In the genomic region with DNA sequence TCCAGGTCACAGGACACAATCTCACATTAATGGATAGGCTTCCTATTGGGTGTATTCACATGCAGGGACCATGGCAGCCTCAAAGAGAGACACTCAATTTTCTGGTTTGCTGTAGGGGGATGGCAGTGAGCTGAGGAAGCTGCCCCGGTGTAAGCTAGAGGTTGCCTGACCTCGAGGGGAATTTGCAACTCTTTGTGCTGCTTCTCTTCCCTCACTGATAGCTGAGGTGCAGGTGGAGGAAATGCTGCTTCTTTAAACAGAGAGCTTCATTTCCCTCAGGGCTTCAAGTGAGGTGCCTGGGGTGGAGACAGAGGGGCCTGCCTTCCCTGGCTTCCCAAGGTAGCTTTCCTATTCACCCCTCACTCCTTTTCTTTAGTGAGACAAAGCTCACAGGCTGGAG, we compare ENCODE assay signal across 17 cellular contexts.
DNase-seq lines count a peak whose midpoint lies in the region; ATAC-seq lines count a peak whose summit lies in the region.
"Had no signal": no experiment of that assay in that cellular context is flagged by ENCODE, and none has a peak within 500 bp of the region (broad histone marks: within the 10 kb centered on the region; RNA-seq: fewer than 3 reads in every experiment).

No MANE protein-coding gene starts in this region.

- ATAC-seq in stimulated activated memory B cell treated with anti-CD40 and anti-IgM and Interleukin-4, amounts not matched to agents 10 μg/mL and 1 μg/mL and 100 μg/mL, for 72 hours, result peak; percentile 64
- no peak for ATAC-seq in HG02973 (IDR thresholded peaks at IDR 0.05; ENCODE audit: unreplicated experiment)

- intact Hi-C loops in activated CD4-positive, alpha-beta T cell treated with anti-CD3 and anti-CD28 coated beads, Interleukin-2, amount 10 ng/mL, durations not matched to agents 24 days and 14 days (cut with micrococcal nuclease), result no loop called here

- H3K27ac Mint-ChIP-seq in activated CD4-positive, alpha-beta T cell treated with anti-CD3 and anti-CD28 coated beads, Interleukin-2, amount 10 ng/mL, durations not matched to agents 24 days and 14 days, result no peak overlapping the region
- peak overlapping the region; percentile 71 for H3K27ac Mint-ChIP-seq in stimulated activated memory B cell treated with anti-CD40 and anti-IgM and Interleukin-4, amounts not matched to agents 10 μg/mL and 1 μg/mL and 100 μg/mL, for 72 hours
- H3K27ac Mint-ChIP-seq: H9 had no signal

- no peak overlapping the region for H3K4me3 ChIP-seq in Jurkat, Clone E6-1 (ENCODE audit: low read length)

- peaks cover 5% of the 10 kb centered on the region for H3K36me3 Mint-ChIP-seq in activated CD4-positive, alpha-beta T cell treated with anti-CD3 and anti-CD28 coated beads, Interleukin-2, amount 10 ng/mL, durations not matched to agents 24 days and 14 days (ENCODE audit: low read depth)
- peaks cover 13% of the 10 kb centered on the region for H3K36me3 Mint-ChIP-seq in stimulated activated memory B cell treated with anti-CD40 and anti-IgM and Interleukin-4, amounts not matched to agents 10 μg/mL and 1 μg/mL and 100 μg/mL, for 72 hours

- no peak overlapping the region for H3K4me3 Mint-ChIP-seq in activated CD4-positive, alpha-beta T cell treated with anti-CD3 and anti-CD28 coated beads, Interleukin-2, amount 10 ng/mL, durations not matched to agents 24 days and 14 days
- H3K4me3 Mint-ChIP-seq in stimulated activated memory B cell treated with anti-CD40 and anti-IgM and Interleukin-4, amounts not matched to agents 10 μg/mL and 1 μg/mL and 100 μg/mL, for 72 hours, result no peak overlapping the region
- H3K4me3 Mint-ChIP-seq: H9 had no signal

- peak; percentile 70 for DNase-seq in activated CD4-positive, alpha-beta T cell treated with anti-CD3 and anti-CD28 coated beads, Interleukin-2, amount 10 ng/mL, durations not matched to agents 24 days and 14 days
- DNase-seq in activated CD4-positive, alpha-beta T cell treated with anti-CD3 and anti-CD28 coated beads for 48 hours, result no peak
- peak; percentile 67 for DNase-seq in Jurkat, Clone E6-1 (ENCODE audit: low read depth, low spot score)
- DNase-seq in ecto neural progenitor cell (ENCODE audit: low spot score), result peak; percentile 23
- DNase-seq in DMS153 (lab: John Stamatoyannopoulos, UW), result no peak
- no peak for DNase-seq in activated gamma-delta T cell treated with Interleukin-2 at 50 U/mL for 16 hours
- DNase-seq: COR-L47, IMR-90, NCI-H1105 treated with DMSO at 0.1 percent for 48 hours, NCI-H187 treated with DMSO at 0.1 percent for 48 hours, NCI-H345, NCI-H526 treated with DMSO at 0.1 percent for 48 hours, OCI-M1, RPMI8226 had no signal

- no peaks in the 10 kb centered on the region for H3K27me3 Mint-ChIP-seq in activated CD4-positive, alpha-beta T cell treated with anti-CD3 and anti-CD28 coated beads, Interleukin-2, amount 10 ng/mL, durations not matched to agents 24 days and 14 days
- H3K27me3 Mint-ChIP-seq in stimulated activated memory B cell treated with anti-CD40 and anti-IgM and Interleukin-4, amounts not matched to agents 10 μg/mL and 1 μg/mL and 100 μg/mL, for 72 hours, result no peaks in the 10 kb centered on the region

- peaks cover 3% of the 10 kb centered on the region for H3K9me3 Mint-ChIP-seq in activated CD4-positive, alpha-beta T cell treated with anti-CD3 and anti-CD28 coated beads, Interleukin-2, amount 10 ng/mL, durations not matched to agents 24 days and 14 days
- H3K9me3 Mint-ChIP-seq in stimulated activated memory B cell treated with anti-CD40 and anti-IgM and Interleukin-4, amounts not matched to agents 10 μg/mL and 1 μg/mL and 100 μg/mL, for 72 hours, result peaks cover under 1% of the 10 kb centered on the region

- peaks cover 37% of the 10 kb centered on the region for H3K4me1 Mint-ChIP-seq in activated CD4-positive, alpha-beta T cell treated with anti-CD3 and anti-CD28 coated beads, Interleukin-2, amount 10 ng/mL, durations not matched to agents 24 days and 14 days
- H3K4me1 Mint-ChIP-seq in stimulated activated memory B cell treated with anti-CD40 and anti-IgM and Interleukin-4, amounts not matched to agents 10 μg/mL and 1 μg/mL and 100 μg/mL, for 72 hours, result peaks cover 66% of the 10 kb centered on the region

Comparison
In these comparisons a context has a peak if more than half of its experiments do, and no peak if none do; other contexts are left out.
1. DNase-seq: peak in activated CD4-positive, alpha-beta T cell treated with anti-CD3 and anti-CD28 coated beads, Interleukin-2, amount 10 ng/mL, durations not matched to agents 24 days and 14 days (single experiment), Jurkat, Clone E6-1 (single experiment) and ecto neural progenitor cell (single experiment); none in activated CD4-positive, alpha-beta T cell treated with anti-CD3 and anti-CD28 coated beads for 48 hours (single experiment), DMS153 (single experiment) and activated gamma-delta T cell treated with Interleukin-2 at 50 U/mL for 16 hours (single experiment).